In genomic region chr1:211643324-211644212, GRCh38 we compare ENCODE assay signal across 8 cellular contexts. TPM values are rescaled to one million over a fixed set of nuclear protein-coding genes. Genes with fewer than 3 reads are reported as not detected.
A peak's percentile ranks its signal among the peaks of the same experiment; 100 is the strongest.
DNase-seq lines count a peak whose midpoint lies in the region; ATAC-seq and FAIRE-seq lines count a peak whose summit lies in the region.

No MANE protein-coding gene starts in this region.

- DNase-seq in HuH-7 (ENCODE audit: low spot score) (peak; percentile 52), NCI-H82 treated with DMSO at 0.1 percent for 48 hours (lab: John Stamatoyannopoulos, UW; ENCODE audit: unreplicated experiment) (peak; percentile 77), caudate nucleus (lab: John Stamatoyannopoulos, UW) (peak in 14 of 61 donors; percentile 4 to 48 (median 14)), myocyte (ENCODE audit: low read depth) (peak; percentile 41), islet precursor cell (no peak), HTR-8/SVneo (ENCODE audit: insufficient read length, low spot score) (no peak), COLO829 (ENCODE audit: low spot score) (no peak)

- FAIRE-seq in HTR-8/SVneo (lab: Jason Lieb, UNC): no peak

- no peak for ATAC-seq in HG03432 (IDR thresholded peaks at IDR 0.05; ENCODE audit: unreplicated experiment)

- H3K27ac ChIP-seq in caudate nucleus (ENCODE audit: low read depth, low read length): peak overlapping the region; percentile 69

RNA-seq across cellular contexts. Expression of gene NEK2, which starts 31.9 kb away (rescaled TPM):
- total RNA-seq in myocyte: 0.16 and 0.19 TPM in 2 replicates
- 0.09 TPM for polyA plus RNA-seq in myocyte (2012)

Comparison
In these comparisons a context has a peak if more than half of its experiments do, and no peak if none do; other contexts are left out.
1. DNase-seq: peak in HuH-7 (single experiment), NCI-H82 treated with DMSO at 0.1 percent for 48 hours (single experiment) and myocyte (single experiment); none in islet precursor cell (single experiment), HTR-8/SVneo (single experiment) and COLO829 (single experiment).